ENCODE assay signal across 12 cellular contexts in the genomic region with DNA sequence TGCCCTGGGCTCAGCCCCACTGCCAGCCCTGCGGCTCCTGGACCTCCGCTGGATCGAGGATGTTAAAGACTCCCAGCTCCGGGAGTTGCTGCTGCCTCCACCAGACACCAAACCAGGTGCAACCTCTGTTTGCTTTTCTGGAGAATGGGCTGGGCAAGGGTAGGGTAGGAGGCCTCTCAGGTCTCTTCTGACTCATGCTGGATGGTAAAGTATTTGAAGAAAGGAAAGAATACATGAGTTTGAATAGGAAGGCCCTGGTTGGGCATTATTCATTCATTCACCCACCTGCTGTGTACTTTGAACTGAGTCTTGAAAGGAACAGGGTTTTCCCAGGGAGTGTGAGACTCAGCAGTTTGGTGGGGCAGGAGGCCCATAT. TPM values are rescaled to one million over a fixed set of nuclear protein-coding genes. Genes with fewer than 3 reads are reported as not detected.
DNase-seq lines count a peak whose midpoint lies in the region; ATAC-seq and TF ChIP-seq lines count a peak whose summit lies in the region.
"Had no signal": no experiment of that assay in that cellular context is flagged by ENCODE, and none has a peak within 500 bp of the region (broad histone marks: within the 10 kb centered on the region; RNA-seq: fewer than 3 reads in every experiment).

No MANE protein-coding gene starts in this region.

- no peak overlapping the region for H3K4me3 Mint-ChIP-seq in CD8-positive, alpha-beta T cell
- peak overlapping the region; percentile 74 for H3K4me3 Mint-ChIP-seq in activated naive CD8-positive, alpha-beta T cell treated with anti-CD3 and anti-CD28 coated beads, Interleukin-2, amount 10 ng/mL, durations not matched to agents 7 days and 5 days
- peak overlapping the region; percentile 17 for H3K4me3 Mint-ChIP-seq in memory B cell

- no peaks in the 10 kb centered on the region for H3K9me3 ChIP-seq in CD8-positive, alpha-beta T cell (ENCODE audit: low read length)
- H3K9me3 ChIP-seq in HUES48 (ENCODE audit: control insufficient read depth, insufficient read depth, low read length): no peaks in the 10 kb centered on the region
- H3K9me3 ChIP-seq: heart left ventricle had no signal

- peaks cover 11% of the 10 kb centered on the region for H3K4me1 Mint-ChIP-seq in CD8-positive, alpha-beta T cell (ENCODE audit: low read depth)
- peaks cover 22% of the 10 kb centered on the region for H3K4me1 Mint-ChIP-seq in activated naive CD8-positive, alpha-beta T cell treated with anti-CD3 and anti-CD28 coated beads, Interleukin-2, amount 10 ng/mL, durations not matched to agents 7 days and 5 days
- peaks cover 16% of the 10 kb centered on the region for H3K4me1 Mint-ChIP-seq in memory B cell

- no peak for TF ChIP-seq CTCF in CD8-positive, alpha-beta T cell (IDR thresholded peaks at IDR 0.05)

- H3K9me3 Mint-ChIP-seq in CD8-positive, alpha-beta T cell: no peaks in the 10 kb centered on the region
- no peaks in the 10 kb centered on the region for H3K9me3 Mint-ChIP-seq in activated naive CD8-positive, alpha-beta T cell treated with anti-CD3 and anti-CD28 coated beads, Interleukin-2, amount 10 ng/mL, durations not matched to agents 7 days and 5 days
- H3K9me3 Mint-ChIP-seq in memory B cell: no peaks in the 10 kb centered on the region
- H3K9me3 Mint-ChIP-seq: CD4-positive, alpha-beta memory T cell had no signal

- no peak overlapping the region for H3K9ac ChIP-seq in HUES48 (ENCODE audit: low read depth, low read length)

- H3K27ac Mint-ChIP-seq in CD8-positive, alpha-beta T cell: no peak overlapping the region
- H3K27ac Mint-ChIP-seq in activated naive CD8-positive, alpha-beta T cell treated with anti-CD3 and anti-CD28 coated beads, Interleukin-2, amount 10 ng/mL, durations not matched to agents 7 days and 5 days: peak overlapping the region; percentile 74
- no peak overlapping the region for H3K27ac Mint-ChIP-seq in memory B cell

- no peak for DNase-seq in CD8-positive, alpha-beta T cell
- DNase-seq in activated naive CD8-positive, alpha-beta T cell treated with anti-CD3 and anti-CD28 coated beads, Interleukin-2, amount 10 ng/mL, durations not matched to agents 7 days and 5 days: no peak
- no peak for DNase-seq in memory B cell (ENCODE audit: low spot score in 2 of 2)
- DNase-seq in putamen (ENCODE audit: low spot score): no peak
- no peak for DNase-seq in stimulated activated CD4-positive, alpha-beta T cell treated with anti-CD3 and anti-CD28 coated beads, Interleukin-1b, Interleukin-23, amount 100 ng/mL, for 48 hours
- DNase-seq in effector CD8-positive, alpha-beta T cell (lab: John Stamatoyannopoulos, UW): no peak
- DNase-seq: SIG-M5 had no signal

- H3K4me1 ChIP-seq in CD8-positive, alpha-beta T cell (ENCODE audit: insufficient read depth, low read length): peaks cover 10% of the 10 kb centered on the region
- H3K4me1 ChIP-seq in HUES48 (ENCODE audit: control insufficient read depth, insufficient read depth, low read length): peaks cover 21% of the 10 kb centered on the region

- no peaks in the 10 kb centered on the region for H3K36me3 ChIP-seq in CD8-positive, alpha-beta T cell (ENCODE audit: insufficient read depth, low read length)
- H3K36me3 ChIP-seq in HUES48 (ENCODE audit: control insufficient read depth, insufficient read depth, low read length): peaks cover 50% of the 10 kb centered on the region

- no peak overlapping the region for H3K27ac ChIP-seq in CD8-positive, alpha-beta T cell (ENCODE audit: low read depth, low read length)
- H3K27ac ChIP-seq in HUES48 (ENCODE audit: low read depth, low read length): peak overlapping the region; percentile 91

- intact Hi-C loops in CD8-positive, alpha-beta T cell (cut with DNase I, micrococcal nuclease): loop anchor here (1.0 kb wide), 2 partner anchors 19 to 98 kb away; a partner anchor contains a TSS

- H3K4me3 ChIP-seq in CD8-positive, alpha-beta T cell (ENCODE audit: low read depth, low read length): no peak overlapping the region
- H3K4me3 ChIP-seq in HUES48 (ENCODE audit: low read depth, low read length): no peak overlapping the region
- H3K4me3 ChIP-seq: heart left ventricle, smooth muscle cell had no signal

- CTCF ChIA-PET in CD8-positive, alpha-beta T cell (lab: Charles Lee): interaction anchor here (1.0 to 5.7 kb wide), 18 partner anchors 8 to 518 kb away, joined by 3 to 62 read pairs (median 5); no protein-coding TSS in a partner anchor

- H3K27me3 Mint-ChIP-seq in CD8-positive, alpha-beta T cell (ENCODE audit: low read depth): no peaks in the 10 kb centered on the region
- no peaks in the 10 kb centered on the region for H3K27me3 Mint-ChIP-seq in activated naive CD8-positive, alpha-beta T cell treated with anti-CD3 and anti-CD28 coated beads, Interleukin-2, amount 10 ng/mL, durations not matched to agents 7 days and 5 days
- no peaks in the 10 kb centered on the region for H3K27me3 Mint-ChIP-seq in memory B cell
- H3K27me3 Mint-ChIP-seq: CD4-positive, alpha-beta memory T cell had no signal

- ATAC-seq in CD8-positive, alpha-beta T cell: peak; percentile 7
- ATAC-seq in activated naive CD8-positive, alpha-beta T cell treated with anti-CD3 and anti-CD28 coated beads, Interleukin-2, amount 10 ng/mL, durations not matched to agents 7 days and 5 days (ENCODE audit: low read depth): no peak
- ATAC-seq in memory B cell (ENCODE audit: low read depth) (no peak), HG03097 (IDR thresholded peaks at IDR 0.05; ENCODE audit: low FRiP score, unreplicated experiment) (no peak)

- H3K27me3 ChIP-seq in CD8-positive, alpha-beta T cell (ENCODE audit: insufficient read depth, low read length): no peaks in the 10 kb centered on the region
- H3K27me3 ChIP-seq in HUES48 (ENCODE audit: control insufficient read depth, insufficient read depth, low read length): no peaks in the 10 kb centered on the region
- H3K27me3 ChIP-seq: heart left ventricle had no signal

- POLR2A ChIA-PET in CD8-positive, alpha-beta T cell (lab: Charles Lee): interaction anchor here (1.1 to 1.4 kb wide), 2 partner anchors 98 to 195 kb away, joined by 3 to 4 read pairs; no protein-coding TSS in a partner anchor
- POLR2A ChIA-PET in activated naive CD8-positive, alpha-beta T cell treated with anti-CD3 and anti-CD28 coated beads, Interleukin-2, amount 10 ng/mL, durations not matched to agents 7 days and 5 days (lab: Charles Lee): interaction anchor here (0.6 to 2.2 kb wide), 8 partner anchors 8 to 517 kb away, joined by 3 to 9 read pairs (median 4); a partner anchor contains a TSS

- H3K36me3 Mint-ChIP-seq in CD8-positive, alpha-beta T cell: peaks cover 6% of the 10 kb centered on the region
- H3K36me3 Mint-ChIP-seq in activated naive CD8-positive, alpha-beta T cell treated with anti-CD3 and anti-CD28 coated beads, Interleukin-2, amount 10 ng/mL, durations not matched to agents 7 days and 5 days: peaks cover 23% of the 10 kb centered on the region
- peaks cover 9% of the 10 kb centered on the region for H3K36me3 Mint-ChIP-seq in memory B cell

RNA-seq across cellular contexts. Expression of a gene that starts 6.5 kb away (rescaled TPM):
- 1 to 10 TPM; 2.0 to 2.8 TPM for total RNA-seq in CD8-positive, alpha-beta T cell
- total RNA-seq in activated naive CD8-positive, alpha-beta T cell treated with anti-CD3 and anti-CD28 coated beads, Interleukin-2, amount 10 ng/mL, durations not matched to agents 7 days and 5 days: 10 to 100 TPM; 24.6 to 25.8 TPM

RNA-seq across cellular contexts. Expression of a gene that starts 15.1 kb away (rescaled TPM):
- total RNA-seq in CD8-positive, alpha-beta T cell: 10 to 100 TPM; 43.6 to 48.3 TPM
- 10 to 100 TPM; 27.6 to 33.4 TPM for total RNA-seq in activated naive CD8-positive, alpha-beta T cell treated with anti-CD3 and anti-CD28 coated beads, Interleukin-2, amount 10 ng/mL, durations not matched to agents 7 days and 5 days

RNA-seq across cellular contexts. Expression of a gene that starts 19.0 kb away (rescaled TPM):
- 1 to 10 TPM; 5.4 to 5.9 TPM for total RNA-seq in CD8-positive, alpha-beta T cell
- total RNA-seq in activated naive CD8-positive, alpha-beta T cell treated with anti-CD3 and anti-CD28 coated beads, Interleukin-2, amount 10 ng/mL, durations not matched to agents 7 days and 5 days: 10 to 100 TPM; 20.1 to 24.4 TPM

RNA-seq across cellular contexts. Expression of a gene that starts 42.6 kb away (rescaled TPM):
- total RNA-seq in CD8-positive, alpha-beta T cell: under 1 TPM; 0.19 to 0.25 TPM
- total RNA-seq in activated naive CD8-positive, alpha-beta T cell treated with anti-CD3 and anti-CD28 coated beads, Interleukin-2, amount 10 ng/mL, durations not matched to agents 7 days and 5 days: 10 to 100 TPM in 1 of 2 experiments, 1 to 10 TPM in 1; 8.5 to 10.9 TPM

RNA-seq across cellular contexts. Expression of a gene that starts 46.0 kb away (rescaled TPM):
- not detected for total RNA-seq in CD8-positive, alpha-beta T cell
- under 1 TPM; 0.19 to 0.37 TPM for total RNA-seq in activated naive CD8-positive, alpha-beta T cell treated with anti-CD3 and anti-CD28 coated beads, Interleukin-2, amount 10 ng/mL, durations not matched to agents 7 days and 5 days

Comparison
In these comparisons a context has a peak if more than half of its experiments do, and no peak if none do; other contexts are left out.
1. RNA of a gene that starts 6.5 kb away (total RNA-seq): 24.6 to 25.8 TPM in activated naive CD8-positive, alpha-beta T cell treated with anti-CD3 and anti-CD28 coated beads, Interleukin-2, amount 10 ng/mL, durations not matched to agents 7 days and 5 days; 2.0 to 2.8 TPM in CD8-positive, alpha-beta T cell; every median in the first group is over 4 times any median in the second.